Comparison of ENCODE assay signal across 14 cellular contexts in genomic region chr10:102820008-102820407, GRCh38. TPM values are rescaled to one million over a fixed set of nuclear protein-coding genes. Genes with fewer than 3 reads are reported as not detected.
A peak's percentile ranks its signal among the peaks of the same experiment; 100 is the strongest.
DNase-seq lines count a peak whose midpoint lies in the region; ATAC-seq and TF ChIP-seq lines count a peak whose summit lies in the region.
"Not testable (repeated sequence)": the region's sequence is repeated elsewhere in the genome, so short reads cannot be mapped to it uniquely, and the experiment has no call there.
"Had no signal": no experiment of that assay in that cellular context is flagged by ENCODE, and none has a peak within 500 bp of the region (broad histone marks: within the 10 kb centered on the region; RNA-seq: fewer than 3 reads in every experiment).

No MANE protein-coding gene starts in this region.

- not testable (repeated sequence) for H3K4me3 Mint-ChIP-seq in Caco-2 (ENCODE audit: unreplicated experiment); WTC11; mesothelial cell of epicardium; type B pancreatic cell

- H3K27ac Mint-ChIP-seq in Caco-2 (ENCODE audit: unreplicated experiment) (peak overlapping the region; percentile 17), mesothelial cell of epicardium (peak overlapping the region; percentile 95), type B pancreatic cell (peak overlapping the region; percentile 99)
- H3K27ac Mint-ChIP-seq in WTC11 = not testable (repeated sequence)

- TF ChIP-seq POLR2A in sigmoid colon (IDR thresholded peaks at IDR 0.05) = not testable (repeated sequence)

- TF ChIP-seq EP300 in sigmoid colon (IDR thresholded peaks at IDR 0.05) = not testable (repeated sequence)

- intact Hi-C loops in Caco-2 (cut with micrococcal nuclease; ENCODE audit: unreplicated experiment); ascending aorta (cut with DNase I); left ventricle myocardium inferior (cut with micrococcal nuclease); sigmoid colon (cut with DNase I): not testable (repeated sequence)

- not testable (repeated sequence) for BruUV-seq in Caco-2 (replicated peaks; lab: Mats Ljungman, UMichigan)

- not testable (repeated sequence) for H3K27me3 ChIP-seq in Caco-2 (replicated peaks; ENCODE audit: control insufficient read depth, insufficient read depth, low read length); ascending aorta; left ventricle myocardium inferior (ENCODE audit: low read depth); sigmoid colon

- H3K9me3 Mint-ChIP-seq in Caco-2 (ENCODE audit: unreplicated experiment); mesothelial cell of epicardium; type B pancreatic cell: not testable (repeated sequence)
- H3K9me3 Mint-ChIP-seq in WTC11 = peaks cover 12% of the 10 kb centered on the region

- CTCF ChIA-PET in Caco-2 (lab: Charles Lee) = not testable (repeated sequence)
- CTCF ChIA-PET in WTC11 (lab: Charles Lee) = interaction anchor here (0.9 to 1.7 kb wide), 3 partner anchors 15 to 82 kb away, joined by 3 to 4 read pairs (median 3); no protein-coding TSS in a partner anchor

- H3K4me1 ChIP-seq in Caco-2 (peaks cover 13% of the 10 kb centered on the region; the same call in 1 of the 2 replicates), ascending aorta (peaks cover 16 to 21% of the 10 kb centered on the region in 2 donors), left ventricle myocardium inferior (peaks cover 38% of the 10 kb centered on the region), sigmoid colon (peaks cover 0 to 25% (median 19%) of the 10 kb centered on the region in 4 donors)

- H3K9me3 ChIP-seq in Caco-2; ascending aorta; left ventricle myocardium inferior (replicated peaks); sigmoid colon: not testable (repeated sequence)

- 98 to 99% methylated on average over 5 of the region's 5 CpGs for WGBS in sigmoid colon, 2 donors

- TF ChIP-seq CTCF in Caco-2 (IDR thresholded peaks at IDR 0.05; ENCODE audit: insufficient read depth in 1 of 2, low read depth in 1 of 2, low read length in 1 of 2, severe bottlenecking in 1 of 2, unreplicated experiment in 1 of 2); WTC11 (IDR thresholded peaks at IDR 0.05); ascending aorta (IDR thresholded peaks at IDR 0.05); left ventricle myocardium inferior (IDR thresholded peaks at IDR 0.05; ENCODE audit: borderline replicate concordance); mesothelial cell of epicardium (IDR thresholded peaks at IDR 0.05; ENCODE audit: unreplicated experiment); sigmoid colon (IDR thresholded peaks at IDR 0.05); type B pancreatic cell (conservative IDR thresholded peaks at IDR 0.05): not testable (repeated sequence)

- DNase-seq in Caco-2; WTC11 (ENCODE audit: low spot score); ascending aorta (ENCODE audit: low spot score in 2 of 2); left ventricle myocardium inferior; mesothelial cell of epicardium (ENCODE audit: low spot score in 2 of 2, unreplicated experiment in 2 of 2); sigmoid colon; type B pancreatic cell (ENCODE audit: extremely low spot score, unreplicated experiment): not testable (repeated sequence)

- H3K4me1 Mint-ChIP-seq in Caco-2 (ENCODE audit: low read depth, unreplicated experiment) = not testable (repeated sequence)
- H3K4me1 Mint-ChIP-seq in WTC11 (peaks cover 14% of the 10 kb centered on the region), mesothelial cell of epicardium (peaks cover 27% of the 10 kb centered on the region), type B pancreatic cell (ENCODE audit: unreplicated experiment) (peaks cover 15% of the 10 kb centered on the region)

- POLR2A ChIA-PET in Caco-2 (lab: Charles Lee) = not testable (repeated sequence)
- POLR2A ChIA-PET in WTC11 (lab: Charles Lee) = interaction anchor here (0.9 kb wide), 1 partner anchor 412 kb away, joined by 3 read pairs; no protein-coding TSS in a partner anchor

- not testable (repeated sequence) for ATAC-seq in WTC11

- not testable (repeated sequence) for H3K27me3 Mint-ChIP-seq in Caco-2 (ENCODE audit: insufficient read depth, unreplicated experiment); WTC11 (ENCODE audit: low read depth); mesothelial cell of epicardium (ENCODE audit: low read depth); type B pancreatic cell

- not testable (repeated sequence) for H3K36me3 Mint-ChIP-seq in Caco-2 (ENCODE audit: insufficient read depth, unreplicated experiment); WTC11; mesothelial cell of epicardium; type B pancreatic cell

- not testable (repeated sequence) for H3K36me3 ChIP-seq in Caco-2 (ENCODE audit: control insufficient read depth, insufficient read depth, low read length); ascending aorta; left ventricle myocardium inferior; sigmoid colon

- H3K4me3 ChIP-seq in Caco-2 (ENCODE audit: low read depth, low read length); ascending aorta; left ventricle myocardium inferior; sigmoid colon: not testable (repeated sequence)

- H3K27ac ChIP-seq in ascending aorta = peak overlapping the region; percentile 46 to 99
- peak overlapping the region; percentile 57 for H3K27ac ChIP-seq in left ventricle myocardium inferior (replicated peaks)
- peak overlapping the region in 3 of 4 donors; percentile 47 to 90 (median 47) for H3K27ac ChIP-seq in sigmoid colon

TF ChIP-seq in WTC11, 78 proteins besides CTCF, POLR2A, EP300 and RAD21:
- TF ChIP-seq HMGA2 (CRISPR knock-in tag; IDR thresholded peaks at IDR 0.05) = peak; percentile 95

RNA-seq across cellular contexts. Expression of gene CYP17A1, which starts 17.2 kb away (rescaled TPM):
- not detected in 2 replicates for total RNA-seq in Caco-2 (2022)
- total RNA-seq in WTC11 (2021) = 2.1 to 4.2 TPM (median 3.0 TPM) in 3 replicates
- 116 TPM for total RNA-seq in ascending aorta
- total RNA-seq in left ventricle myocardium inferior = not detected
- total RNA-seq in mesothelial cell of epicardium = 0.54 to 1.1 TPM (median 0.81 TPM) in 3 replicates
- total RNA-seq in sigmoid colon = not detected
- polyA plus RNA-seq in sigmoid colon = 1 to 10 TPM in 1 of 3 donors, under 1 TPM in 1, not detected in 1; 0.92 to 3.0 TPM
- 0.14 TPM in 1 of 2 replicates, not detected in the other for total RNA-seq in type B pancreatic cell (ENCODE audit: low replicate concordance)
- total RNA-seq: A673; CD4-positive, alpha-beta T cell; CD8-positive, alpha-beta T cell; Daoy; G401 had no signal
- polyA plus RNA-seq: AG04450, GM12878 had no signal

RNA-seq across cellular contexts. Expression of gene BORCS7, which starts 34.1 kb away (rescaled TPM):
- total RNA-seq in Caco-2 (2022) (12.3 and 12.6 TPM in 2 replicates), WTC11 (2021) (2.8 to 3.9 TPM (median 3.3 TPM) in 3 replicates), ascending aorta (57.2 TPM), left ventricle myocardium inferior (14.4 TPM), mesothelial cell of epicardium (17.3 to 19.9 TPM (median 19.0 TPM) in 3 replicates), sigmoid colon (10 to 100 TPM; 27.0 to 52.1 (median 38.2) TPM), type B pancreatic cell (ENCODE audit: low replicate concordance) (19.0 and 21.8 TPM in 2 replicates)
- 10 to 100 TPM; 27.4 to 46.0 (median 31.8) TPM for polyA plus RNA-seq in sigmoid colon

RNA-seq across cellular contexts. Expression of gene AS3MT, which starts 49.3 kb away (rescaled TPM):
- 6.4 and 8.6 TPM in 2 replicates for total RNA-seq in Caco-2 (2022)
- total RNA-seq in WTC11 (2021) = 8.8 to 10.4 TPM (median 9.3 TPM) in 3 replicates
- 1.4 TPM for total RNA-seq in ascending aorta
- 17.2 TPM for total RNA-seq in left ventricle myocardium inferior
- total RNA-seq in mesothelial cell of epicardium = 8.7 to 12.8 TPM (median 8.7 TPM) in 3 replicates
- total RNA-seq in sigmoid colon = 10 to 100 TPM in 1 of 4 donors, 1 to 10 TPM in 3; 5.0 to 11.9 (median 7.5) TPM
- polyA plus RNA-seq in sigmoid colon = 1 to 10 TPM in 1 of 3 donors, under 1 TPM in 1, not detected in 1; 0.60 to 1.9 TPM
- 4.2 and 4.9 TPM in 2 replicates for total RNA-seq in type B pancreatic cell (ENCODE audit: low replicate concordance)

Comparison
In these comparisons a context has a peak if more than half of its experiments do, and no peak if none do; other contexts are left out.
1. RNA of gene CYP17A1, which starts 17.2 kb away (total RNA-seq): 116 TPM in ascending aorta (single experiment); 2.1 to 4.2 TPM in WTC11, 0.54 to 1.1 TPM in mesothelial cell of epicardium, 0.14 TPM in type B pancreatic cell, not detected in Caco-2, not detected in left ventricle myocardium inferior (single experiment) and not detected in sigmoid colon; every median in the first group is over 10 times any median in the second.
2. Peak in every context shown above with its lines, with median percentiles within 50 percentile points of each other: H3K27ac ChIP-seq.